11 cellular contexts compared by ENCODE assay signal in the genomic region with DNA sequence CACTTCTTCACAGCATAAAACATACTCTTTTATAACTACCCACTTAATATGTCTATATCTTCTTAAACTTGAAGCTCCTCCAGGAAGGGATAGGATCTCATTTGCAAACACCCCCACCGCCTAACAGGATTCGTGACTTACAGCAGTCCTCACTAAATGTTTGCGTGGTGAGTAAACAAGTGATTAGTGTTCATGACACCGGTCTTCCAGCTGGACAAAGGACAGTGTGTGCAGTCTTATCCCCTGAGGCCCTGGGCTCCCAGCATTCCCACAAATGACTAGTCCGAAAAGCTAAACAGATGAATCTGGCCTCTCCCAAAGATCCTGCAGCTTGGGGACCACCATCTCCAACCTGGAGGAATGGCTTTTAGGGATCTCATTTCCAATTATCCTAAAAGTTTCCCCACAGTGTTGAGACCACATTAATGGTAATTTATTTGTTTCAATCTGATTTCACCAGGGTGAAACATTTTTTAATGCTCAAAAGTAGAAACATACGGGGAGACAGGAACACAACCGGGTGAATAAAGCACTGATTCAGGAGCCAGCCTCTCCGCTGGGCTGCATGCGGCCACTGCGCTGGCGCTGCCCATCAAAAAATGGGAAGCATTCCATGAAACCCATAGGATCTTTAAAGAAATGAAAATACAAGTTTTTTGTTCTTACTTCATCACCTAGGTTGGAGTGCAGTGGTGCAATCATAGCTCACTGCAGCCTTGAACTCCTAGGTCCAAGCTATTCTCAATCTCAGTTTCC.
DNase-seq lines count a peak whose midpoint lies in the region; ATAC-seq and TF ChIP-seq lines count a peak whose summit lies in the region.
"Had no signal": no experiment of that assay in that cellular context is flagged by ENCODE, and none has a peak within 500 bp of the region (broad histone marks: within the 10 kb centered on the region; RNA-seq: fewer than 3 reads in every experiment).

No MANE protein-coding gene starts in this region.

- no peak overlapping the region for H3K4me3 ChIP-seq in CD4-positive, CD25-positive, alpha-beta regulatory T cell (ENCODE audit: low read depth, low read length)
- no peak overlapping the region for H3K4me3 ChIP-seq in HFF-Myc (replicated peaks; ENCODE audit: low read depth, low read length)
- H3K4me3 ChIP-seq: body of pancreas had no signal

- ATAC-seq in CD4-positive, CD25-positive, alpha-beta regulatory T cell (ENCODE audit: low read depth in 2 of 2), result no peak
- no peak for ATAC-seq in HG03565 (IDR thresholded peaks at IDR 0.05; ENCODE audit: unreplicated experiment)
- ATAC-seq: body of pancreas had no signal

- peaks cover 51% of the 10 kb centered on the region for H3K36me3 Mint-ChIP-seq in CD4-positive, CD25-positive, alpha-beta regulatory T cell

- H3K4me1 Mint-ChIP-seq in CD4-positive, CD25-positive, alpha-beta regulatory T cell, result peaks cover 28 to 88% (median 45%) of the 10 kb centered on the region in 4 donors

- no peaks in the 10 kb centered on the region for H3K9me3 ChIP-seq in CD4-positive, CD25-positive, alpha-beta regulatory T cell (ENCODE audit: control insufficient read depth in 2 of 2, low read length in 2 of 2)
- H3K9me3 ChIP-seq: body of pancreas had no signal

- TF ChIP-seq CTCF in HFF-Myc (IDR thresholded peaks at IDR 0.05; ENCODE audit: low read depth, low read length, missing control alignments), result no peak

- no peak overlapping the region for H3K27ac ChIP-seq in CD4-positive, CD25-positive, alpha-beta regulatory T cell (ENCODE audit: insufficient read depth, low read length, poor library complexity, severe bottlenecking)
- H3K27ac ChIP-seq: body of pancreas had no signal

- H3K4me3 Mint-ChIP-seq in CD4-positive, CD25-positive, alpha-beta regulatory T cell, result peak overlapping the region in 1 of 4 donors; percentile 74

- H3K9me3 Mint-ChIP-seq in CD4-positive, CD25-positive, alpha-beta regulatory T cell, result no peaks in the 10 kb centered on the region

- H3K36me3 ChIP-seq in CD4-positive, CD25-positive, alpha-beta regulatory T cell (ENCODE audit: control insufficient read depth, insufficient read depth, low read length), result peaks cover 86% of the 10 kb centered on the region

- no peak for DNase-seq in CD4-positive, CD25-positive, alpha-beta regulatory T cell
- DNase-seq in HFF-Myc (ENCODE audit: extremely low read depth, low read depth), result peak; percentile 46
- DNase-seq in T1000 (lab: John Stamatoyannopoulos, UW), result peak; percentile 52
- peak; percentile 23 for DNase-seq in iPS-NIHi11 (ENCODE audit: low spot score)
- no peak for DNase-seq in SIG-M5 treated with dmso at 0.1 percent for 504 hours (lab: John Stamatoyannopoulos, UW; ENCODE audit: unreplicated experiment)
- no peak for DNase-seq in stimulated activated CD4-positive, alpha-beta T cell treated with anti-CD3 and anti-CD28 coated beads, Interleukin-4, amount 100 ng/mL, for 4 hours
- DNase-seq in HT-29 (ENCODE audit: low spot score), result no peak
- DNase-seq: body of pancreas; small intestine; stimulated activated naive CD4-positive, alpha-beta T cell treated with Interleukin-2 at 50 U/mL for 16 hours had no signal

- H3K27me3 ChIP-seq in CD4-positive, CD25-positive, alpha-beta regulatory T cell (ENCODE audit: control insufficient read depth, insufficient read depth, low read length), result no peaks in the 10 kb centered on the region
- H3K27me3 ChIP-seq: body of pancreas had no signal

- peak overlapping the region in 2 of 3 donors; percentile 7 to 85 for H3K27ac Mint-ChIP-seq in CD4-positive, CD25-positive, alpha-beta regulatory T cell

- H3K27me3 Mint-ChIP-seq in CD4-positive, CD25-positive, alpha-beta regulatory T cell, result no peaks in the 10 kb centered on the region

- H3K4me1 ChIP-seq in CD4-positive, CD25-positive, alpha-beta regulatory T cell (ENCODE audit: control insufficient read depth, insufficient read depth, low read length, poor library complexity, severe bottlenecking), result peaks cover 20% of the 10 kb centered on the region
- H3K4me1 ChIP-seq: body of pancreas had no signal

Comparison
In these comparisons a context has a peak if more than half of its experiments do, and no peak if none do; other contexts are left out.
1. DNase-seq: peak in HFF-Myc (single experiment), T1000 (single experiment) and iPS-NIHi11 (single experiment); none in CD4-positive, CD25-positive, alpha-beta regulatory T cell (0 of 3), SIG-M5 treated with dmso at 0.1 percent for 504 hours (single experiment), stimulated activated CD4-positive, alpha-beta T cell treated with anti-CD3 and anti-CD28 coated beads, Interleukin-4, amount 100 ng/mL, for 4 hours (0 of 2) and HT-29 (single experiment).